1 cellular context compared by ENCODE assay signal in genomic region chr3:49654955-49655556, GRCh38.
TF ChIP-seq lines count a peak whose summit lies in the region.

No MANE protein-coding gene starts in this region.

TF ChIP-seq in IMR-90, 13 proteins besides CTCF, POLR2A, EP300 and RAD21:
- TF ChIP-seq NFE2L2 (IDR thresholded peaks at IDR 0.05; ENCODE audit: low read depth, low read length) (no peak), RFX5 (IDR thresholded peaks at IDR 0.05; ENCODE audit: low read depth, low read length) (no peak), CHD1 (IDR thresholded peaks at IDR 0.05; ENCODE audit: low read depth, low read length) (no peak), MAFK (IDR thresholded peaks at IDR 0.05; ENCODE audit: low read depth, low read length) (no peak), MAZ (IDR thresholded peaks at IDR 0.05; ENCODE audit: borderline replicate concordance, low read depth, low read length) (no peak), CEBPB (IDR thresholded peaks at IDR 0.05; ENCODE audit: low read depth, low read length) (no peak), MXI1 (IDR thresholded peaks at IDR 0.05; ENCODE audit: borderline replicate concordance, low read depth, low read length) (no peak), ELK1 (IDR thresholded peaks at IDR 0.05; ENCODE audit: borderline replicate concordance, low read depth, low read length) (no peak), FOS (IDR thresholded peaks at IDR 0.05; ENCODE audit: low read depth, low read length) (no peak), RCOR1 (IDR thresholded peaks at IDR 0.05; ENCODE audit: insufficient replicate concordance, low read length) (no peak), BHLHE40 (IDR thresholded peaks at IDR 0.05; ENCODE audit: low read depth, low read length) (no peak), USF2 (IDR thresholded peaks at IDR 0.05; ENCODE audit: low read depth, low read length) (no peak), SMC3 (IDR thresholded peaks at IDR 0.05; ENCODE audit: low read depth, low read length) (no peak)
TF ChIP-seq in IMR-90: peak in this region for 0.
